In the genomic region with DNA sequence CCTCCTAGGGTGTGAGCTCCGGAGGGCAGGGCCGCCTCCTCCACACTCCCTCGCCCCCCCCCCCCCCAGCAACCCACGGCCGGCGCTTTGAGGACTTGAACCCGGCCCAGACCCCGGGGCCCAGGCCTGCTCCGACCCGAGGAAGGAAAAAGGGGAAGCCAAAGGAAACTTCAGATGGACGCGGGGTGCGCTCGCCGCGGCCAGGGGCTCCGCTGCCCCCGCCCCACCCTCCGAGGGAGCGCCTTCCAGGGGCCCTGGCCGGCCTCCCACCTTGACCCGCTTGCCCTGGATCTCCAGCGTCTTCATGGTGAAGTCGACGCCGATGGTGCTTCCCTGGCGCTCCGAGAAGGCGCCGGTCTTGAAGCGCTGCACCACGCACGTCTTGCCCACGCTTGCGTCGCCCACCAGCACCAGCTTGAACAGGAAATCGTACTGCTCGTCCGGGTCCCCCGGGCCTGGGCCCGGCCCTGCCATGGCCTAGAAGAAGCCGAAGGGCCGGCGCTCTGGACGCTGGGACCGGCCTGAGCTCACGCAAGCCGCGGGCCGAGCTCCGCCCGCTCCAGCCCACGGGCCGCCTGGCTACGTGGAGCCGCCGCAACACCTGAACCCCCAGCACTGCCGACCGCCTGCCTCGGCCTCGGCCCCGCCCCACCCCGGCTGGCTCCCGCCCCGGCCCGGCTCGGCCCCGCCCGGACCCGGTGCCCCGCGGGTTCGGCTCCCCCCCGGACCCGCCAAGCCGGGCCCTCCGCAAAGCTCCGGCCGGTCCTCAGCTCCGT, we compare ENCODE assay signal across 8 cellular contexts. TPM values are rescaled to one million over a fixed set of nuclear protein-coding genes. Genes with fewer than 3 reads are reported as not detected.
A peak's percentile ranks its signal among the peaks of the same experiment; 100 is the strongest.
DNase-seq lines count a peak whose midpoint lies in the region; ATAC-seq and TF ChIP-seq lines count a peak whose summit lies in the region.

No MANE protein-coding gene starts in this region.

- no peaks in the 10 kb centered on the region for H3K9me3 ChIP-seq in BLaER1 treated with 17β-estradiol and CSF1 and Interleukin-3, amounts not matched to agents 10 nM and 100 nM (replicated peaks in 1 of 11)
- H3K9me3 ChIP-seq in OCI-LY7 (ENCODE audit: low read length) = no peaks in the 10 kb centered on the region
- H3K9me3 ChIP-seq in spleen = no peaks in the 10 kb centered on the region

- CTCF ChIA-PET in OCI-LY7 (lab: Charles Lee; ENCODE audit: unreplicated experiment) = interaction anchor here (0.6 to 1.1 kb wide), 5 partner anchors 13 to 158 kb away, joined by 3 to 6 read pairs (median 4); no protein-coding TSS in a partner anchor

- peaks cover 10 to 69% (median 29%) of the 10 kb centered on the region in 11 experiments; a peak in 20 of 22 replicates for H4K20me1 ChIP-seq in BLaER1 treated with 17β-estradiol and CSF1 and Interleukin-3, amounts not matched to agents 10 nM and 100 nM
- no peaks in the 10 kb centered on the region for H4K20me1 ChIP-seq in OCI-LY7 (ENCODE audit: insufficient read depth, low read length)

- 0 to 2% (median 1%) methylated on average over 16 to 79 of the region's 80 CpGs for WGBS in spleen, 5 donors

- peaks cover 7 to 25% (median 21%) of the 10 kb centered on the region in 11 experiments; a peak in 19 of 22 replicates for H3K36me3 ChIP-seq in BLaER1 treated with 17β-estradiol and CSF1 and Interleukin-3, amounts not matched to agents 10 nM and 100 nM
- H3K36me3 ChIP-seq in OCI-LY7 (ENCODE audit: insufficient read depth, low read length) (peaks cover 24% of the 10 kb centered on the region; the same call in 1 of the 2 replicates), spleen (peaks cover 0 to 31% (median 0%) of the 10 kb centered on the region in 6 donors)

- DNase-seq in OCI-LY7 (ENCODE audit: low spot score) (peak; percentile 64), spleen (no peak), KG1 (lab: John Stamatoyannopoulos, UW) (no peak), LoVo (ENCODE audit: low spot score) (no peak)

- H3K9ac ChIP-seq in BLaER1 treated with 17β-estradiol and CSF1 and Interleukin-3, amounts not matched to agents 10 nM and 100 nM = peak overlapping the region; percentile 89 to 99 (median 96)

- no peak for TF ChIP-seq POLR2A in spleen (IDR thresholded peaks at IDR 0.05)

- TF ChIP-seq CTCF in OCI-LY7 (conservative IDR thresholded peaks at IDR 0.05; ENCODE audit: low read length) (no peak), spleen (IDR thresholded peaks at IDR 0.05 in 8 of 11, conservative IDR thresholded peaks at IDR 0.05 in 3 of 11) (no peak)

- peak; percentile 9 for ATAC-seq in GM21423 (IDR thresholded peaks at IDR 0.05; ENCODE audit: unreplicated experiment)

- H3K79me2 ChIP-seq in OCI-LY7 (ENCODE audit: insufficient read depth, low read depth, low read length) = peaks cover 31% of the 10 kb centered on the region

- POLR2A ChIA-PET in OCI-LY7 (lab: Charles Lee) = interaction anchor here (0.6 to 1.6 kb wide), 17 partner anchors 10 to 1222 kb away, joined by 3 to 8 read pairs (median 3); no protein-coding TSS in a partner anchor

- peaks cover 0 to 17% (median 0%) of the 10 kb centered on the region in 11 experiments; a peak in 4 of 22 replicates for H3K27me3 ChIP-seq in BLaER1 treated with 17β-estradiol and CSF1 and Interleukin-3, amounts not matched to agents 10 nM and 100 nM
- no peaks in the 10 kb centered on the region for H3K27me3 ChIP-seq in spleen (replicated peaks in 1 of 7)

- intact Hi-C loops in OCI-LY7 (cut with micrococcal nuclease; ENCODE audit: unreplicated experiment) = loop anchor here (2.0 to 5.0 kb wide), 3 partner anchors 62 to 111 kb away; a partner anchor contains a TSS
- intact Hi-C loops in spleen (cut with DNase I; ENCODE audit: low total_unique reads) = no loop called here

- H3K4me2 ChIP-seq in BLaER1 treated with 17β-estradiol and CSF1 and Interleukin-3, amounts not matched to agents 10 nM and 100 nM = peak overlapping the region; percentile 81 to 100 (median 98)
- H3K4me2 ChIP-seq in OCI-LY7 (ENCODE audit: low read length) = peak overlapping the region; percentile 95

- H3K4me3 ChIP-seq in BLaER1 treated with 17β-estradiol and CSF1 and Interleukin-3, amounts not matched to agents 10 nM and 100 nM = peak overlapping the region; percentile 78 to 92 (median 90)
- H3K4me3 ChIP-seq in OCI-LY7 (ENCODE audit: low read depth, low read length, poor library complexity, severe bottlenecking) (peak overlapping the region; percentile 74), iPS-11a (ENCODE audit: low read depth, low read length) (peak overlapping the region; percentile 72), spleen (peak overlapping the region; percentile 65 to 94 (median 84))

- H3K4me1 ChIP-seq in BLaER1 treated with 17β-estradiol and CSF1 and Interleukin-3, amounts not matched to agents 10 nM and 100 nM = peaks cover 53 to 80% (median 74%) of the 10 kb centered on the region in 10 experiments
- H3K4me1 ChIP-seq in OCI-LY7 (ENCODE audit: insufficient read depth, low read length, poor library complexity, severe bottlenecking) (peaks cover 61% of the 10 kb centered on the region), spleen (peaks cover 36 to 64% (median 57%) of the 10 kb centered on the region in 6 donors)

- H2AFZ ChIP-seq in OCI-LY7 (ENCODE audit: low read length) = no peak overlapping the region; the same call in 1 of the 2 replicates

- no TSS peak for BruUV-seq in OCI-LY7 (replicated peaks; lab: Mats Ljungman, UMichigan)

- no peaks in the 10 kb centered on the region for H3K9me2 ChIP-seq in OCI-LY7 (ENCODE audit: insufficient read depth, low read length)

- peak overlapping the region; percentile 90 to 100 (median 96) for H3K27ac ChIP-seq in BLaER1 treated with 17β-estradiol and CSF1 and Interleukin-3, amounts not matched to agents 10 nM and 100 nM
- H3K27ac ChIP-seq in OCI-LY7 (ENCODE audit: low read depth, low read length, poor library complexity, severe bottlenecking) (peak overlapping the region; percentile 92), angular gyrus (ENCODE audit: low read depth, low read length) (peak overlapping the region; percentile 41), spleen (peak overlapping the region; percentile 87 to 97 (median 94))

RNA-seq across cellular contexts. Expression of a gene that starts 0.4 kb away (rescaled TPM):
- total RNA-seq in OCI-LY7 (2014; rRNA removed; shearing (Covaris generic)) = 11.6 and 12.5 TPM in 2 replicates
- 10.4 and 14.1 TPM in 2 replicates for total RNA-seq in OCI-LY7 (2022)
- total RNA-seq in spleen = 10 to 100 TPM; 26.7 to 49.6 (median 31.9) TPM
- 10 to 100 TPM in 1 of 3 donors, 1 to 10 TPM in 2; 3.1 to 12.5 (median 3.2) TPM for polyA plus RNA-seq in spleen

RNA-seq across cellular contexts. Expression of a gene that starts 39.7 kb away (rescaled TPM):
- total RNA-seq in OCI-LY7 (2014; rRNA removed; shearing (Covaris generic)) = 34.5 and 40.3 TPM in 2 replicates
- total RNA-seq in OCI-LY7 (2022) = 54.9 and 62.1 TPM in 2 replicates
- 10 to 100 TPM; 21.4 to 33.8 (median 30.0) TPM for total RNA-seq in spleen
- polyA plus RNA-seq in spleen = 10 to 100 TPM; 22.2 to 29.8 (median 25.2) TPM

Comparison
In these comparisons a context has a peak if more than half of its experiments do, and no peak if none do; other contexts are left out.
1. H3K27ac ChIP-seq: peak in every context shown above with its lines; median percentile 96 in BLaER1 treated with 17β-estradiol and CSF1 and Interleukin-3, amounts not matched to agents 10 nM and 100 nM; 94 in spleen; 92 in OCI-LY7; 41 in angular gyrus.